In genomic region chr12:112458751-112459150, GRCh38 we compare ENCODE assay signal across 23 cellular contexts.
"Had no signal": no experiment of that assay in that cellular context is flagged by ENCODE, and none has a peak within 500 bp of the region (broad histone marks: within the 10 kb centered on the region; RNA-seq: fewer than 3 reads in every experiment).

No MANE protein-coding gene starts in this region.

- DNase-seq: Kasumi-1, MM.1S, NCI-H1092 treated with DMSO at 0.1 percent for 48 hours, NCI-H1436, NCI-H187, NCI-H2029, NCI-H2081 treated with DMSO at 0.1 percent for 48 hours, NCI-H2171, NCI-H226, NCI-H446, NCI-H510A, NCI-H524 treated with DMSO at 0.1 percent for 48 hours, NCI-H69, NCI-H774, Right ventricle myocardium superior, RPMI8226, SIG-M5 had no signal

- H3K27me3 ChIP-seq: SJSA1 had no signal

- H3K27ac ChIP-seq: HL-60, KMS-11, SJSA1, SK-N-MC had no signal

- H3K4me3 Mint-ChIP-seq: IgD-negative memory B cell had no signal

- H3K27ac Mint-ChIP-seq: IgD-negative memory B cell had no signal

- H3K9me3 ChIP-seq: SJSA1 had no signal

- H3K4me3 ChIP-seq: K562, SJSA1, SK-N-MC had no signal

- H3K4me1 ChIP-seq: SJSA1 had no signal

- H3K9me3 Mint-ChIP-seq: IgD-negative memory B cell had no signal

- ATAC-seq: K562 had no signal

- H3K27me3 Mint-ChIP-seq: IgD-negative memory B cell had no signal
